ENCODE assay signal across 8 cellular contexts in genomic region chrX:18886005-18886343, GRCh38.
DNase-seq lines count a peak whose midpoint lies in the region; ATAC-seq and TF ChIP-seq lines count a peak whose summit lies in the region.

No MANE protein-coding gene starts in this region.

- peak overlapping the region in 10 of 12 donors; percentile 36 to 60 (median 50) for H3K4me3 ChIP-seq in heart left ventricle

- peak overlapping the region; percentile 70 for H3K4me3 Mint-ChIP-seq in mesothelial cell of epicardium

- DNase-seq in heart left ventricle (no peak), Right ventricle myocardium superior (no peak), mesothelial cell of epicardium (ENCODE audit: low spot score in 2 of 2, unreplicated experiment in 2 of 2) (no peak), NCI-H345 treated with DMSO at 0.1 percent for 48 hours (lab: John Stamatoyannopoulos, UW; ENCODE audit: unreplicated experiment) (no peak), HT-29 (ENCODE audit: low spot score) (no peak), iPS-NIHi7 (ENCODE audit: extremely low spot score) (no peak)

- no peaks in the 10 kb centered on the region for H3K36me3 Mint-ChIP-seq in mesothelial cell of epicardium

- H3K4me1 ChIP-seq in heart left ventricle, result peaks cover 0 to 42% (median 16%) of the 10 kb centered on the region in 12 donors

- no peaks in the 10 kb centered on the region for H3K36me3 ChIP-seq in heart left ventricle

- H3K27ac Mint-ChIP-seq in mesothelial cell of epicardium, result peak overlapping the region; percentile 77

- 1 to 47% (median 25%) methylated on average over 12 of the region's 12 CpGs for WGBS in heart left ventricle, 4 donors

- peaks cover 17% of the 10 kb centered on the region for H3K9me3 Mint-ChIP-seq in mesothelial cell of epicardium

- peaks cover 0 to 6% (median 0%) of the 10 kb centered on the region in 12 donors for H3K9me3 ChIP-seq in heart left ventricle

- H3K27ac ChIP-seq in heart left ventricle, result peak overlapping the region; percentile 80 to 96 (median 88)
- peak overlapping the region; percentile 88 for H3K27ac ChIP-seq in angular gyrus (ENCODE audit: low read depth, low read length)

- TF ChIP-seq CTCF in heart left ventricle (IDR thresholded peaks at IDR 0.05) (no peak), mesothelial cell of epicardium (IDR thresholded peaks at IDR 0.05; ENCODE audit: unreplicated experiment) (no peak)

- peaks cover 24% of the 10 kb centered on the region for H3K4me1 Mint-ChIP-seq in mesothelial cell of epicardium

- no peaks in the 10 kb centered on the region for H3K27me3 ChIP-seq in heart left ventricle

- ATAC-seq in heart left ventricle (peak in 1 of 4 donors; percentile 1), Right ventricle myocardium superior (ENCODE audit: poor library complexity) (no peak), HG03159 (IDR thresholded peaks at IDR 0.05; ENCODE audit: unreplicated experiment) (peak; percentile 22)

- no peak for TF ChIP-seq POLR2A in heart left ventricle (IDR thresholded peaks at IDR 0.05)

- intact Hi-C loops in heart left ventricle (cut with DNase I) (loop anchor here in 8 of 10 donors (2.0 to 10.0 kb wide), 8 partner anchors 13 to 461 kb away; partner anchors contain the start of genes RS1 (in 5 of the 8) and CDKL5 (in 3 of the 8)), Right ventricle myocardium superior (cut with DNase I) (loop anchor here (10.0 kb wide), 1 partner anchor 211 kb away; the partner anchor contains the start of gene RS1)

- H3K27me3 Mint-ChIP-seq in mesothelial cell of epicardium (ENCODE audit: low read depth), result no peaks in the 10 kb centered on the region
